24 cellular contexts compared by ENCODE assay signal in genomic region chr3:22714758-22715157, GRCh38.
"Had no signal": no experiment of that assay in that cellular context is flagged by ENCODE, and none has a peak within 500 bp of the region (broad histone marks: within the 10 kb centered on the region; RNA-seq: fewer than 3 reads in every experiment).

No MANE protein-coding gene starts in this region.

- H3K79me2 ChIP-seq: hepatocyte had no signal

- H3K36me3 Mint-ChIP-seq: activated CD4-positive, alpha-beta memory T cell treated with anti-CD3 and anti-CD28 coated beads for 36 hours; activated naive CD4-positive, alpha-beta T cell treated with anti-CD3 and anti-CD28 coated beads, Interleukin-2, amount 50 U/mL, for 24 hours; naive thymus-derived CD4-positive, alpha-beta T cell; stimulated activated memory B cell treated with anti-CD40 and anti-IgM and Interleukin-4, amounts not matched to agents 10 μg/mL and 1 μg/mL and 100 μg/mL, for 72 hours had no signal

- DNase-seq: activated CD4-positive, alpha-beta memory T cell treated with anti-CD3 and anti-CD28 coated beads for 36 hours; activated CD4-positive, alpha-beta T cell treated with anti-CD3 and anti-CD28 coated beads for 48 hours; activated gamma-delta T cell; activated T-cell treated with anti-CD3 and anti-CD28 coated beads for 4 hours; adrenal gland; central memory CD4-positive, alpha-beta T cell; dorsolateral prefrontal cortex; glutamatergic neuron; kidney glomerular epithelial cell; left ventricle myocardium inferior; naive thymus-derived CD4-positive, alpha-beta T cell; retina; sigmoid colon; stimulated activated CD4-positive, alpha-beta T cell treated with anti-CD3 and anti-CD28 coated beads, Interleukin-15, amount 100 ng/mL, for 24 hours; stomach had no signal

- H2AFZ ChIP-seq: hepatocyte had no signal

- H3K4me3 Mint-ChIP-seq: activated CD4-positive, alpha-beta memory T cell treated with anti-CD3 and anti-CD28 coated beads for 36 hours; activated naive CD4-positive, alpha-beta T cell treated with anti-CD3 and anti-CD28 coated beads, Interleukin-2, amount 50 U/mL, for 24 hours; naive thymus-derived CD4-positive, alpha-beta T cell; neural crest cell; stimulated activated memory B cell treated with anti-CD40 and anti-IgM and Interleukin-4, amounts not matched to agents 10 μg/mL and 1 μg/mL and 100 μg/mL, for 72 hours had no signal

- H3K36me3 ChIP-seq: adrenal gland, ascending aorta, esophagus muscularis mucosa, left ventricle myocardium inferior, sigmoid colon, stomach, suprapubic skin, tibial nerve had no signal

- H3K4me1 ChIP-seq: adrenal gland, ascending aorta, left ventricle myocardium inferior, sigmoid colon, stomach, tibial nerve had no signal

- H3K4me2 ChIP-seq: hepatocyte had no signal

- H3K27ac ChIP-seq: adrenal gland, ascending aorta, dorsolateral prefrontal cortex, esophagus muscularis mucosa, hepatocyte, left ventricle myocardium inferior, sigmoid colon, stomach, suprapubic skin, tibial nerve had no signal

- H3K27me3 Mint-ChIP-seq: activated CD4-positive, alpha-beta memory T cell treated with anti-CD3 and anti-CD28 coated beads for 36 hours; activated naive CD4-positive, alpha-beta T cell treated with anti-CD3 and anti-CD28 coated beads, Interleukin-2, amount 50 U/mL, for 24 hours; naive thymus-derived CD4-positive, alpha-beta T cell; stimulated activated memory B cell treated with anti-CD40 and anti-IgM and Interleukin-4, amounts not matched to agents 10 μg/mL and 1 μg/mL and 100 μg/mL, for 72 hours had no signal

- H3K4me3 ChIP-seq: adrenal gland, ascending aorta, dorsolateral prefrontal cortex, esophagus muscularis mucosa, hepatocyte, left ventricle myocardium inferior, sigmoid colon, smooth muscle cell, stomach, suprapubic skin, tibial nerve had no signal

- H3K4me1 Mint-ChIP-seq: activated naive CD4-positive, alpha-beta T cell treated with anti-CD3 and anti-CD28 coated beads, Interleukin-2, amount 50 U/mL, for 24 hours; stimulated activated memory B cell treated with anti-CD40 and anti-IgM and Interleukin-4, amounts not matched to agents 10 μg/mL and 1 μg/mL and 100 μg/mL, for 72 hours had no signal

- H3K27me3 ChIP-seq: adrenal gland, ascending aorta, dorsolateral prefrontal cortex, esophagus muscularis mucosa, hepatocyte, sigmoid colon, stomach, suprapubic skin, tibial nerve had no signal

- H3K27ac Mint-ChIP-seq: activated CD4-positive, alpha-beta memory T cell treated with anti-CD3 and anti-CD28 coated beads for 36 hours; activated naive CD4-positive, alpha-beta T cell treated with anti-CD3 and anti-CD28 coated beads, Interleukin-2, amount 50 U/mL, for 24 hours; naive thymus-derived CD4-positive, alpha-beta T cell; stimulated activated memory B cell treated with anti-CD40 and anti-IgM and Interleukin-4, amounts not matched to agents 10 μg/mL and 1 μg/mL and 100 μg/mL, for 72 hours had no signal

- H3K9me3 ChIP-seq: adrenal gland, ascending aorta, sigmoid colon, suprapubic skin had no signal
